Comparison of ENCODE assay signal across 10 cellular contexts in the genomic region with DNA sequence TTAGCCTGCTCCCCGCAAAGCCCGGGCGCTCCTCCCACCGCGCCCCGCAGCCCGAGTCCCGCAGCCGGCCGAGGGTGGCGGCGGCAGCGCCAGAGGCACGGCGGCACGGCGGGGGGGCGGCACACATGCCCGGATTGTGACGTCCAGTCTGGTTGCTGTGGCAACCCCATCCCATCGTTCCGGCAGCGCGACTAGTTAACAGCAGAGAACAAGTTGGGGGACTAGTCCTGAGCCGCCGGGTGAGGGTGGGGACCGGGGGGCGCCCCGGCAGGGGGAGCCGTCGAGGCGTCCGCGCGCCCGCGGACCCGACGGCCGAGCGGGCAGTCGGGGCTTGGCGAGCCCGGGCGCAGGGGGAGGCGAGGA. TPM values are rescaled to one million over a fixed set of nuclear protein-coding genes. Genes with fewer than 3 reads are reported as not detected.
DNase-seq lines count a peak whose midpoint lies in the region; FAIRE-seq and TF ChIP-seq lines count a peak whose summit lies in the region.
"Had no signal": no experiment of that assay in that cellular context is flagged by ENCODE, and none has a peak within 500 bp of the region (broad histone marks: within the 10 kb centered on the region; RNA-seq: fewer than 3 reads in every experiment).

A gene (minus strand): TSS at position 107 of the 363 bp plus-strand sequence. CDS start 298 bp downstream, outside the sequence.

- DNase-seq in Caco-2 (no peak), HTR-8/SVneo (ENCODE audit: insufficient read length, low spot score) (no peak), occipital lobe (lab: John Stamatoyannopoulos, UW) (peak; percentile 34), GM03348 (ENCODE audit: low spot score) (no peak), middle frontal gyrus (ENCODE audit: extremely low spot score, low spot score) (no peak), midbrain (lab: John Stamatoyannopoulos, UW) (no peak)
- no peak for DNase-seq in stimulated activated naive CD4-positive, alpha-beta T cell treated with Interleukin-2 at 50 U/mL for 16 hours (lab: John Stamatoyannopoulos, UW)

- H3K4me1 ChIP-seq in Caco-2: 0 out of 2 replicates have a peak, but pooled peaks cover 4% of the 10 kb centered on the region

- H3K36me3 Mint-ChIP-seq in Caco-2 (ENCODE audit: insufficient read depth, unreplicated experiment) (peaks cover 40% of the 10 kb centered on the region), brain (no peaks in the 10 kb centered on the region)

- peak; percentile 74 for FAIRE-seq in HTR-8/SVneo (lab: Jason Lieb, UNC)
- FAIRE-seq: bronchial epithelial cell had no signal

- no peaks in the 10 kb centered on the region for H3K9me3 ChIP-seq in Caco-2
- H3K9me3 ChIP-seq: neutrophil had no signal

- intact Hi-C loops in Caco-2 (cut with micrococcal nuclease; ENCODE audit: unreplicated experiment): no loop called here

- no peak for TF ChIP-seq CTCF in Caco-2 (IDR thresholded peaks at IDR 0.05; ENCODE audit: insufficient read depth in 1 of 2, low read depth in 1 of 2, low read length in 1 of 2, severe bottlenecking in 1 of 2, unreplicated experiment in 1 of 2)
- TF ChIP-seq CTCF in brain (conservative IDR thresholded peaks at IDR 0.05): no peak

- CTCF ChIA-PET in Caco-2 (lab: Charles Lee): no interaction called here

- no peaks in the 10 kb centered on the region for H3K27me3 ChIP-seq in Caco-2 (replicated peaks; ENCODE audit: control insufficient read depth, insufficient read depth, low read length)

- no TSS peak for BruUV-seq in Caco-2 (replicated peaks; lab: Mats Ljungman, UMichigan)

- H3K27ac Mint-ChIP-seq in Caco-2 (ENCODE audit: unreplicated experiment): no peak within 1 kb of the TSS
- peak within 1 kb of the TSS in 2 of 5 experiments; percentile 35 to 87 for H3K27ac Mint-ChIP-seq in brain

- H3K4me1 Mint-ChIP-seq in Caco-2 (ENCODE audit: low read depth, unreplicated experiment) (no peaks in the 10 kb centered on the region), brain (peaks cover 24% of the 10 kb centered on the region)

- H3K9me3 Mint-ChIP-seq in Caco-2 (ENCODE audit: unreplicated experiment) (no peaks in the 10 kb centered on the region), brain (peaks cover 0 to 6% (median 0%) of the 10 kb centered on the region in 5 experiments)

- no peaks in the 10 kb centered on the region for H3K36me3 ChIP-seq in Caco-2 (ENCODE audit: control insufficient read depth, insufficient read depth, low read length)
- H3K36me3 ChIP-seq: neutrophil had no signal

- peak within 1 kb of the TSS; percentile 28 for H3K4me3 ChIP-seq in Caco-2 (ENCODE audit: low read depth, low read length)

- H3K4me3 Mint-ChIP-seq in Caco-2 (ENCODE audit: unreplicated experiment) (peak within 1 kb of the TSS; percentile 59), brain (peak within 1 kb of the TSS; percentile 83 to 88 (median 84))

- POLR2A ChIA-PET in Caco-2 (lab: Charles Lee): no interaction called here

- H3K27me3 Mint-ChIP-seq in Caco-2 (ENCODE audit: insufficient read depth, unreplicated experiment): peaks cover 5% of the 10 kb centered on the region
- H3K27me3 Mint-ChIP-seq in brain: peaks cover 39% of the 10 kb centered on the region

RNA-seq across cellular contexts. Expression of the gene that starts here (rescaled TPM):
- total RNA-seq in Caco-2 (2022): 0.39 and 0.44 TPM in 2 replicates
- polyA plus RNA-seq in brain (ENCODE audit: insufficient read depth, low read depth, low replicate concordance): 13.5 TPM
- 40.9 TPM for total RNA-seq in occipital lobe

Comparison
In these comparisons a context has a peak if more than half of its experiments do, and no peak if none do; other contexts are left out.
1. RNA of the gene that starts here (total RNA-seq): 40.9 TPM in occipital lobe (single experiment); 0.39 to 0.44 TPM in Caco-2; every median in the first group is over 10 times any median in the second.